In the genomic region with DNA sequence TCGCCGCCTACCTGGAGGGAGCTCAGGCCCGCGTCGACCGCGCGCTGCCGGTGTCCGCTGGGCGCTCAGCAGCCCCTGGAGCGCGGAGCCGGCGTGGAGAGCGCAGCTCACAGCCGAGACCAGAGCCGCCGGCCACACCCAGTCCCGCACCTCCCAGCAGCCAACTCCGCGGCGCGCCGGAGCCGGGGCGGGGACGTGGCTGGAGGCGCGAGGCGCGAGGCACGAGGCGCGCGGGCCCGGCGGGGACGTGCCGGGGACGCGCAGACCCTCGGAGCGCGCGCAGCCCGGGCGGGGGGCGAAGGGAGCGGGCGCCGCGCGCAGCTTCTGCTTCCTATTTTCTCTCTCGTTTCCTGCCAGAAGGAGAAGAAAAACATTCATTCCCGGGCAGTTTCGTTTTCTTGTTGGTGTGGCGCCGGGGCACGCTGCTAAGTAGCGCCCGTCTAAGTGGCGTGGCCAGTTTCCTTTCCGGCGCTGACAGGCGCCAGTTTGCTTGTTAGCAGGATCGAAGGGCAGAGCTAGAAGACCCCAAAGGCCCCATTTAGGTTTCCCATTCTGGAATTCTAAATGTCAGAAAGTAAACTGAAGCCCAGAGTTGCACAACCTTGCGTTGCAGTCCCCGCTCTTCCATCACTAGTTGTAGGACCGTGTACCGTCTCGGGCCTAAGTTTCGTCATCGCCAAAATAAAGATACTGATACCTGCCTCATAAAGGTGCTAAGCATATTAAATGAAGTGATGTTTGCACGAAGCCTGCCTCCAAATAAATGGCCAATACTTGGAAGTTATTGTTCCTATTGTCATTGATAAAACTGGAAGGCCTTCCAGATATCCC, we compare ENCODE assay signal across 8 cellular contexts. TPM values are rescaled to one million over a fixed set of nuclear protein-coding genes. Genes with fewer than 3 reads are reported as not detected.
DNase-seq lines count a peak whose midpoint lies in the region; ATAC-seq, FAIRE-seq and TF ChIP-seq lines count a peak whose summit lies in the region.

A gene (minus strand): TSS at position 136 of the 831 bp plus-strand sequence. CDS start 25,270 bp downstream, outside the sequence.

- H3K4me3 ChIP-seq in tibial nerve = peak within 1 kb of the TSS; percentile 62 to 95 (median 83)

- peak within 1 kb of the TSS; percentile 8 for H3K27ac Mint-ChIP-seq in activated naive CD4-positive, alpha-beta T cell treated with anti-CD3 and anti-CD28 coated beads, Interleukin-2, amount 10 ng/mL, durations not matched to agents 7 days and 5 days
- H3K27ac Mint-ChIP-seq in neural crest cell (ENCODE audit: unreplicated experiment) = peak within 1 kb of the TSS; percentile 91

- H3K4me1 Mint-ChIP-seq in activated naive CD4-positive, alpha-beta T cell treated with anti-CD3 and anti-CD28 coated beads, Interleukin-2, amount 10 ng/mL, durations not matched to agents 7 days and 5 days = peaks cover 26% of the 10 kb centered on the region
- peaks cover 32% of the 10 kb centered on the region for H3K4me1 Mint-ChIP-seq in neural crest cell

- H3K9me3 ChIP-seq in tibial nerve = no peaks in the 10 kb centered on the region

- no peaks in the 10 kb centered on the region for H3K27me3 ChIP-seq in tibial nerve

- peak within 1 kb of the TSS; percentile 78 for H3K4me3 Mint-ChIP-seq in activated naive CD4-positive, alpha-beta T cell treated with anti-CD3 and anti-CD28 coated beads, Interleukin-2, amount 10 ng/mL, durations not matched to agents 7 days and 5 days
- H3K4me3 Mint-ChIP-seq in neural crest cell = peak within 1 kb of the TSS; percentile 95

- CTCF ChIA-PET in activated naive CD4-positive, alpha-beta T cell treated with anti-CD3 and anti-CD28 coated beads, Interleukin-2, amount 10 ng/mL, durations not matched to agents 7 days and 5 days (lab: Charles Lee) = no interaction called here

- DNase-seq in ELF-1 (ENCODE audit: low read depth, low spot score) (peak; percentile 86), KG1 (lab: John Stamatoyannopoulos, UW) (peak; percentile 78), RCC 7860 (ENCODE audit: low spot score) (peak; percentile 32), frontal cortex (ENCODE audit: low spot score in 2 of 2) (peak; percentile 73 to 78), neural crest cell (ENCODE audit: low read depth, low spot score) (peak; percentile 71), tibial nerve (ENCODE audit: low spot score in 2 of 2) (peak; percentile 52 to 70)
- DNase-seq in activated naive CD4-positive, alpha-beta T cell treated with anti-CD3 and anti-CD28 coated beads, Interleukin-2, amount 10 ng/mL, durations not matched to agents 7 days and 5 days = peak; percentile 65

- peak in 1 of 2 donors; percentile 76 for TF ChIP-seq EP300 in tibial nerve (IDR thresholded peaks at IDR 0.05)

- no peaks in the 10 kb centered on the region for H3K9me3 Mint-ChIP-seq in activated naive CD4-positive, alpha-beta T cell treated with anti-CD3 and anti-CD28 coated beads, Interleukin-2, amount 10 ng/mL, durations not matched to agents 7 days and 5 days
- no peaks in the 10 kb centered on the region for H3K9me3 Mint-ChIP-seq in neural crest cell

- WGBS in tibial nerve, 2 donors = 1% methylated on average over 28 to 57 of the region's 75 CpGs

- peak; percentile 85 for ATAC-seq in GM21825 (IDR thresholded peaks at IDR 0.05; ENCODE audit: unreplicated experiment)

- peaks cover 0 to 52% (median 7%) of the 10 kb centered on the region in 4 donors for H3K4me1 ChIP-seq in tibial nerve

- H3K27ac ChIP-seq in tibial nerve = peak within 1 kb of the TSS; percentile 84 to 99 (median 94)

- no peaks in the 10 kb centered on the region for H3K36me3 ChIP-seq in tibial nerve

- peak; percentile 36 to 68 for TF ChIP-seq POLR2A in tibial nerve (IDR thresholded peaks at IDR 0.05)

- TF ChIP-seq CTCF in neural crest cell (conservative IDR thresholded peaks at IDR 0.05) (no peak), tibial nerve (IDR thresholded peaks at IDR 0.05) (peak in 2 of 5 experiments; percentile 13 to 31)

- FAIRE-seq in RCC 7860 (lab: Jason Lieb, UNC) (no peak), frontal cortex (lab: Jason Lieb, UNC) (no peak)

- H3K27me3 Mint-ChIP-seq in activated naive CD4-positive, alpha-beta T cell treated with anti-CD3 and anti-CD28 coated beads, Interleukin-2, amount 10 ng/mL, durations not matched to agents 7 days and 5 days = peaks cover 61% of the 10 kb centered on the region
- H3K27me3 Mint-ChIP-seq in neural crest cell (ENCODE audit: low read depth) = peaks cover 7% of the 10 kb centered on the region

- no peaks in the 10 kb centered on the region for H3K36me3 Mint-ChIP-seq in activated naive CD4-positive, alpha-beta T cell treated with anti-CD3 and anti-CD28 coated beads, Interleukin-2, amount 10 ng/mL, durations not matched to agents 7 days and 5 days
- peaks cover 4% of the 10 kb centered on the region for H3K36me3 Mint-ChIP-seq in neural crest cell (ENCODE audit: low read depth)

RNA-seq across cellular contexts. Expression of the gene that starts here (rescaled TPM):
- total RNA-seq in frontal cortex (163 TPM), neural crest cell (36.7 and 37.3 TPM in 2 replicates), tibial nerve (10 to 100 TPM; 32.2 to 47.9 (median 36.3) TPM)

Comparison
In these comparisons a context has a peak if more than half of its experiments do, and no peak if none do; other contexts are left out.
1. Peak in every context shown above with its lines: DNase-seq, ATAC-seq, H3K4me3 ChIP-seq and H3K27ac ChIP-seq.
2. DNase-seq: peak in every context shown above with its lines; median percentile 86 in ELF-1; 78 in KG1; 76 in frontal cortex; 71 in neural crest cell; 65 in activated naive CD4-positive, alpha-beta T cell treated with anti-CD3 and anti-CD28 coated beads, Interleukin-2, amount 10 ng/mL, durations not matched to agents 7 days and 5 days; 61 in tibial nerve; 32 in RCC 7860.